In the genomic region with DNA sequence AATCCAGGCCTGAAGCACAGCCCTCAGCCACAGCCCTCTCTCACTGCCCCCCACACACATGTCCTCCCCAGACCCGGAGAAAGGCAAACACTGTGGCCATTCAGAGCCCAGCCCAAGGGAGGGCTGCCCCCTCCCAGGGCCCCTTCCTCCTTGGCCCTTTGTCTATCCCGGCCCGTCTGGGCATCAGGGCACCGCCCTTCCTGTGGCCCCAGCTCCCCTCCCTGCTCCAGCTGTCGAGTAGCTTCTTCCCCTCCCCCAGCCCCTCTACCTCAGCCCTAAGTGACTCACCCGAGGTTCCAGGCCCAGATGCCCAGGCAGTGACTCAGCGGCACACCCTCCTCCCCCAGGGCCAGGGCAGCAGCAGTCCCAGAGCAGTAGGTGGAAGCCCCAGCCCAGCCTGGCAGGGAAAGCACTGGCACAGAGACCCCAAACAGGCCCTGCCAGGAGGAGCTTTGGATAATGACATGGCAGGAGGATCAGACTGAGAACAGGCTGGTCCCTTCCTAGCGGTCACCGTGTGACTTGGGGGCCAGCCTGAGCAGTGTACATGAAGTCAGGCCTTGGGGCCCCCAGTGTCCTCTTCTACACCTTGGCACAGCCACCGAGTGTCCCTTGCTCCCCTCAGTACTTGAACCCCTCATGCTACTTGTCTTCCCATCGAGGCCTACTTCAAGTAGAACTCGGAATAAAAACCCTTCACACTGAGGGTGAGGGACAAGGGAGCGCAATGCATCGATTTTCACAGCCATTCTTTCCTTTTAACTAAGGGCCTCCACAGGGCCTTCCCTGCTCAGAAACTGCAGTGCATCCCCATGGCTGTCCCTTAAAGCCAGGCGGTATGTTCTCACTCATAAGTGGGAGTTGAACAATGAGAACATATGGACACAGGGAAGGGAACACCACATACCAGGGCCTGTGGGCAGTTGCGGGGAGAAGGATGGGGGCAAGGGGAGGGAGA, we compare ENCODE assay signal across 1 cellular context.
TF ChIP-seq lines count a peak whose summit lies in the region.

No MANE protein-coding gene starts in this region.

TF ChIP-seq in HepG2, 621 proteins besides CTCF, POLR2A, EP300 and RAD21 (continued from another document and continues in another):
- no peak for TF ChIP-seq TBP (CRISPR knock-in tag; IDR thresholded peaks at IDR 0.05)
- TF ChIP-seq, protein P1, sequence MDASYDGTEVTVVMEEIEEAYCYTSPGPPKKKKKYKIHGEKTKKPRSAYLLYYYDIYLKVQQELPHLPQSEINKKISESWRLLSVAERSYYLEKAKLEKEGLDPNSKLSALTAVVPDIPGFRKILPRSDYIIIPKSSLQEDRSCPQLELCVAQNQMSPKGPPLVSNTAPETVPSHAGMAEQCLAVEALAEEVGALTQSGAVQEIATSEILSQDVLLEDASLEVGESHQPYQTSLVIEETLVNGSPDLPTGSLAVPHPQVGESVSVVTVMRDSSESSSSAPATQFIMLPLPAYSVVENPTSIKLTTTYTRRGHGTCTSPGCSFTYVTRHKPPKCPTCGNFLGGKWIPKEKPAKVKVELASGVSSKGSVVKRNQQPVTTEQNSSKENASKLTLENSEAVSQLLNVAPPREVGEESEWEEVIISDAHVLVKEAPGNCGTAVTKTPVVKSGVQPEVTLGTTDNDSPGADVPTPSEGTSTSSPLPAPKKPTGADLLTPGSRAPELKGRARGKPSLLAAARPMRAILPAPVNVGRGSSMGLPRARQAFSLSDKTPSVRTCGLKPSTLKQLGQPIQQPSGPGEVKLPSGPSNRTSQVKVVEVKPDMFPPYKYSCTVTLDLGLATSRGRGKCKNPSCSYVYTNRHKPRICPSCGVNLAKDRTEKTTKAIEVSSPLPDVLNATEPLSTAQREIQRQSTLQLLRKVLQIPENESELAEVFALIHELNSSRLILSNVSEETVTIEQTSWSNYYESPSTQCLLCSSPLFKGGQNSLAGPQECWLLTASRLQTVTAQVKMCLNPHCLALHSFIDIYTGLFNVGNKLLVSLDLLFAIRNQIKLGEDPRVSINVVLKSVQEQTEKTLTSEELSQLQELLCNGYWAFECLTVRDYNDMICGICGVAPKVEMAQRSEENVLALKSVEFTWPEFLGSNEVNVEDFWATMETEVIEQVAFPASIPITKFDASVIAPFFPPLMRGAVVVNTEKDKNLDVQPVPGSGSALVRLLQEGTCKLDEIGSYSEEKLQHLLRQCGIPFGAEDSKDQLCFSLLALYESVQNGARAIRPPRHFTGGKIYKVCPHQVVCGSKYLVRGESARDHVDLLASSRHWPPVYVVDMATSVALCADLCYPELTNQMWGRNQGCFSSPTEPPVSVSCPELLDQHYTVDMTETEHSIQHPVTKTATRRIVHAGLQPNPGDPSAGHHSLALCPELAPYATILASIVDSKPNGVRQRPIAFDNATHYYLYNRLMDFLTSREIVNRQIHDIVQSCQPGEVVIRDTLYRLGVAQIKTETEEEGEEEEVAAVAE (CRISPR knock-in tag; IDR thresholded peaks at IDR 0.05; ENCODE audit: borderline replicate concordance): no peak
- TF ChIP-seq, protein P2, sequence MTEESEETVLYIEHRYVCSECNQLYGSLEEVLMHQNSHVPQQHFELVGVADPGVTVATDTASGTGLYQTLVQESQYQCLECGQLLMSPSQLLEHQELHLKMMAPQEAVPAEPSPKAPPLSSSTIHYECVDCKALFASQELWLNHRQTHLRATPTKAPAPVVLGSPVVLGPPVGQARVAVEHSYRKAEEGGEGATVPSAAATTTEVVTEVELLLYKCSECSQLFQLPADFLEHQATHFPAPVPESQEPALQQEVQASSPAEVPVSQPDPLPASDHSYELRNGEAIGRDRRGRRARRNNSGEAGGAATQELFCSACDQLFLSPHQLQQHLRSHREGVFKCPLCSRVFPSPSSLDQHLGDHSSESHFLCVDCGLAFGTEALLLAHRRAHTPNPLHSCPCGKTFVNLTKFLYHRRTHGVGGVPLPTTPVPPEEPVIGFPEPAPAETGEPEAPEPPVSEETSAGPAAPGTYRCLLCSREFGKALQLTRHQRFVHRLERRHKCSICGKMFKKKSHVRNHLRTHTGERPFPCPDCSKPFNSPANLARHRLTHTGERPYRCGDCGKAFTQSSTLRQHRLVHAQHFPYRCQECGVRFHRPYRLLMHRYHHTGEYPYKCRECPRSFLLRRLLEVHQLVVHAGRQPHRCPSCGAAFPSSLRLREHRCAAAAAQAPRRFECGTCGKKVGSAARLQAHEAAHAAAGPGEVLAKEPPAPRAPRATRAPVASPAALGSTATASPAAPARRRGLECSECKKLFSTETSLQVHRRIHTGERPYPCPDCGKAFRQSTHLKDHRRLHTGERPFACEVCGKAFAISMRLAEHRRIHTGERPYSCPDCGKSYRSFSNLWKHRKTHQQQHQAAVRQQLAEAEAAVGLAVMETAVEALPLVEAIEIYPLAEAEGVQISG (CRISPR knock-in tag; IDR thresholded peaks at IDR 0.05): peak; percentile 51; the same call in 1 of the 2 replicates
- TF ChIP-seq NR2F2 (IDR thresholded peaks at IDR 0.05; ENCODE audit: borderline replicate concordance, low read depth): no peak
- no peak for TF ChIP-seq WIZ (CRISPR knock-in tag; IDR thresholded peaks at IDR 0.05)
- TF ChIP-seq SAP130 (CRISPR knock-in tag; IDR thresholded peaks at IDR 0.05; ENCODE audit: low read depth): peak; percentile 66
- TF ChIP-seq ZBTB49 (CRISPR knock-in tag; IDR thresholded peaks at IDR 0.05; ENCODE audit: borderline replicate concordance): no peak
- no peak for TF ChIP-seq E2F1 (CRISPR knock-in tag; IDR thresholded peaks at IDR 0.05)
- no peak for TF ChIP-seq KLF11 (CRISPR knock-in tag; IDR thresholded peaks at IDR 0.05)
- TF ChIP-seq ZNF160 (CRISPR knock-in tag; IDR thresholded peaks at IDR 0.05): no peak
- TF ChIP-seq ZNF276 (CRISPR knock-in tag; IDR thresholded peaks at IDR 0.05; ENCODE audit: low read depth): no peak
- TF ChIP-seq, protein P3, sequence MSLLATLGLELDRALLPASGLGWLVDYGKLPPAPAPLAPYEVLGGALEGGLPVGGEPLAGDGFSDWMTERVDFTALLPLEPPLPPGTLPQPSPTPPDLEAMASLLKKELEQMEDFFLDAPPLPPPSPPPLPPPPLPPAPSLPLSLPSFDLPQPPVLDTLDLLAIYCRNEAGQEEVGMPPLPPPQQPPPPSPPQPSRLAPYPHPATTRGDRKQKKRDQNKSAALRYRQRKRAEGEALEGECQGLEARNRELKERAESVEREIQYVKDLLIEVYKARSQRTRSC (CRISPR knock-in tag; IDR thresholded peaks at IDR 0.05; ENCODE audit: low read depth): no peak
- no peak for TF ChIP-seq MLX (CRISPR knock-in tag; IDR thresholded peaks at IDR 0.05)
- 0 out of 2 replicates have a peak, but pooled peaks have one; percentile 15 for TF ChIP-seq RNF2 (conservative IDR thresholded peaks at IDR 0.05; ENCODE audit: low read depth)
- no peak for TF ChIP-seq ZNF883 (CRISPR knock-in tag; IDR thresholded peaks at IDR 0.05; ENCODE audit: not compliant biosample characterization)
- TF ChIP-seq ZZZ3 (CRISPR knock-in tag; IDR thresholded peaks at IDR 0.05; ENCODE audit: borderline replicate concordance): no peak
- TF ChIP-seq, protein P4, sequence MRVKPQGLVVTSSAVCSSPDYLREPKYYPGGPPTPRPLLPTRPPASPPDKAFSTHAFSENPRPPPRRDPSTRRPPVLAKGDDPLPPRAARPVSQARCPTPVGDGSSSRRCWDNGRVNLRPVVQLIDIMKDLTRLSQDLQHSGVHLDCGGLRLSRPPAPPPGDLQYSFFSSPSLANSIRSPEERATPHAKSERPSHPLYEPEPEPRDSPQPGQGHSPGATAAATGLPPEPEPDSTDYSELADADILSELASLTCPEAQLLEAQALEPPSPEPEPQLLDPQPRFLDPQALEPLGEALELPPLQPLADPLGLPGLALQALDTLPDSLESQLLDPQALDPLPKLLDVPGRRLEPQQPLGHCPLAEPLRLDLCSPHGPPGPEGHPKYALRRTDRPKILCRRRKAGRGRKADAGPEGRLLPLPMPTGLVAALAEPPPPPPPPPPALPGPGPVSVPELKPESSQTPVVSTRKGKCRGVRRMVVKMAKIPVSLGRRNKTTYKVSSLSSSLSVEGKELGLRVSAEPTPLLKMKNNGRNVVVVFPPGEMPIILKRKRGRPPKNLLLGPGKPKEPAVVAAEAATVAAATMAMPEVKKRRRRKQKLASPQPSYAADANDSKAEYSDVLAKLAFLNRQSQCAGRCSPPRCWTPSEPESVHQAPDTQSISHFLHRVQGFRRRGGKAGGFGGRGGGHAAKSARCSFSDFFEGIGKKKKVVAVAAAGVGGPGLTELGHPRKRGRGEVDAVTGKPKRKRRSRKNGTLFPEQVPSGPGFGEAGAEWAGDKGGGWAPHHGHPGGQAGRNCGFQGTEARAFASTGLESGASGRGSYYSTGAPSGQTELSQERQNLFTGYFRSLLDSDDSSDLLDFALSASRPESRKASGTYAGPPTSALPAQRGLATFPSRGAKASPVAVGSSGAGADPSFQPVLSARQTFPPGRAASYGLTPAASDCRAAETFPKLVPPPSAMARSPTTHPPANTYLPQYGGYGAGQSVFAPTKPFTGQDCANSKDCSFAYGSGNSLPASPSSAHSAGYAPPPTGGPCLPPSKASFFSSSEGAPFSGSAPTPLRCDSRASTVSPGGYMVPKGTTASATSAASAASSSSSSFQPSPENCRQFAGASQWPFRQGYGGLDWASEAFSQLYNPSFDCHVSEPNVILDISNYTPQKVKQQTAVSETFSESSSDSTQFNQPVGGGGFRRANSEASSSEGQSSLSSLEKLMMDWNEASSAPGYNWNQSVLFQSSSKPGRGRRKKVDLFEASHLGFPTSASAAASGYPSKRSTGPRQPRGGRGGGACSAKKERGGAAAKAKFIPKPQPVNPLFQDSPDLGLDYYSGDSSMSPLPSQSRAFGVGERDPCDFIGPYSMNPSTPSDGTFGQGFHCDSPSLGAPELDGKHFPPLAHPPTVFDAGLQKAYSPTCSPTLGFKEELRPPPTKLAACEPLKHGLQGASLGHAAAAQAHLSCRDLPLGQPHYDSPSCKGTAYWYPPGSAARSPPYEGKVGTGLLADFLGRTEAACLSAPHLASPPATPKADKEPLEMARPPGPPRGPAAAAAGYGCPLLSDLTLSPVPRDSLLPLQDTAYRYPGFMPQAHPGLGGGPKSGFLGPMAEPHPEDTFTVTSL (CRISPR knock-in tag; IDR thresholded peaks at IDR 0.05; ENCODE audit: borderline replicate concordance): no peak
- no peak for TF ChIP-seq ZNF335 (CRISPR knock-in tag; IDR thresholded peaks at IDR 0.05)
- TF ChIP-seq KLF6 (CRISPR knock-in tag; IDR thresholded peaks at IDR 0.05): peak; percentile 37; the same call in 1 of the 2 replicates
- TF ChIP-seq KMT2A (CRISPR knock-in tag; IDR thresholded peaks at IDR 0.05): no peak
- no peak for TF ChIP-seq PAX8 (CRISPR knock-in tag; IDR thresholded peaks at IDR 0.05; ENCODE audit: borderline replicate concordance)
- TF ChIP-seq ZNF782 (CRISPR knock-in tag; IDR thresholded peaks at IDR 0.05; ENCODE audit: borderline replicate concordance): peak; percentile 44; the same call in 1 of the 2 replicates
- no peak for TF ChIP-seq TRIM24 (CRISPR knock-in tag; IDR thresholded peaks at IDR 0.05)
- TF ChIP-seq ELF1 (CRISPR knock-in tag; IDR thresholded peaks at IDR 0.05): no peak
- no peak for TF ChIP-seq ZFP36L1 (CRISPR knock-in tag; IDR thresholded peaks at IDR 0.05)
- no peak for TF ChIP-seq CHD4 (IDR thresholded peaks at IDR 0.05; ENCODE audit: borderline replicate concordance, low read length)
- peak; percentile 32 for TF ChIP-seq HNRNPK (IDR thresholded peaks at IDR 0.05; ENCODE audit: low read depth, low read length, poor library complexity, severe bottlenecking)
- no peak for TF ChIP-seq ARNT (IDR thresholded peaks at IDR 0.05)
- 0 out of 2 replicates have a peak, but pooled peaks have one; percentile 47 for TF ChIP-seq FOXA3 (CRISPR knock-in tag; IDR thresholded peaks at IDR 0.05)
- no peak for TF ChIP-seq PREB (CRISPR knock-in tag; IDR thresholded peaks at IDR 0.05)
